Comparison of ENCODE assay signal across 21 cellular contexts in genomic region chr10:63917363-63917762, GRCh38.
"Had no signal": no experiment of that assay in that cellular context is flagged by ENCODE, and none has a peak within 500 bp of the region (broad histone marks: within the 10 kb centered on the region; RNA-seq: fewer than 3 reads in every experiment).

No MANE protein-coding gene starts in this region.

- H3K9me3 ChIP-seq: ascending aorta, gastroesophageal sphincter, right atrium auricular region, tibial artery, vagina had no signal

- DNase-seq: activated CD4-positive, alpha-beta T cell treated with anti-CD3 and anti-CD28 coated beads for 1 hour; activated CD4-positive, alpha-beta T cell treated with anti-CD3 and anti-CD28 coated beads, Interleukin-2, amount 50 U/mL, for 4 hours; activated naive CD4-positive, alpha-beta T cell treated with anti-CD3 and anti-CD28 coated beads for 36 hours; activated naive CD8-positive, alpha-beta T cell treated with anti-CD3 and anti-CD28 coated beads, Interleukin-2, amount 50 U/mL, for 24 hours; activated T-cell treated with anti-CD3 and anti-CD28 coated beads for 4 hours; dorsolateral prefrontal cortex; endodermal cell; natural killer cell; nucleus accumbens; stimulated activated CD4-positive, alpha-beta T cell treated with anti-CD3 and anti-CD28 coated beads, Interleukin-15, amount 100 ng/mL, for 24 hours; stimulated activated CD4-positive, alpha-beta T cell treated with anti-CD3 and anti-CD28 coated beads, Interleukin-4, amount 100 ng/mL, for 1 hour; stimulated activated naive B cell treated with anti-CD40 and anti-IgM and Interleukin-4, amounts not matched to agents 10 μg/mL and 1 μg/mL and 100 μg/mL, for 72 hours; T1000; tibial artery had no signal

- H3K4me1 Mint-ChIP-seq: activated naive CD8-positive, alpha-beta T cell treated with anti-CD3 and anti-CD28 coated beads, Interleukin-2, amount 50 U/mL, for 24 hours; memory B cell; natural killer cell; stimulated activated naive B cell treated with anti-CD40 and anti-IgM and Interleukin-4, amounts not matched to agents 10 μg/mL and 1 μg/mL and 100 μg/mL, for 72 hours had no signal

- H3K4me1 ChIP-seq: ascending aorta, gastroesophageal sphincter, right atrium auricular region, vagina had no signal

- H3K27ac Mint-ChIP-seq: activated naive CD4-positive, alpha-beta T cell treated with anti-CD3 and anti-CD28 coated beads for 36 hours; activated naive CD8-positive, alpha-beta T cell treated with anti-CD3 and anti-CD28 coated beads, Interleukin-2, amount 50 U/mL, for 24 hours; endodermal cell; memory B cell; natural killer cell; progenitor cell of endocrine pancreas; stimulated activated naive B cell treated with anti-CD40 and anti-IgM and Interleukin-4, amounts not matched to agents 10 μg/mL and 1 μg/mL and 100 μg/mL, for 72 hours had no signal

- H3K27ac ChIP-seq: ascending aorta, dorsolateral prefrontal cortex, gastroesophageal sphincter, right atrium auricular region, skin epidermis, tibial artery, vagina had no signal

- H3K36me3 Mint-ChIP-seq: memory B cell; natural killer cell; stimulated activated naive B cell treated with anti-CD40 and anti-IgM and Interleukin-4, amounts not matched to agents 10 μg/mL and 1 μg/mL and 100 μg/mL, for 72 hours had no signal

- H3K36me3 ChIP-seq: ascending aorta, gastroesophageal sphincter, right atrium auricular region, tibial artery, vagina had no signal

- H3K27me3 ChIP-seq: ascending aorta, dorsolateral prefrontal cortex, gastroesophageal sphincter, right atrium auricular region, vagina had no signal

- H3K9me3 Mint-ChIP-seq: activated naive CD4-positive, alpha-beta T cell treated with anti-CD3 and anti-CD28 coated beads for 36 hours; activated naive CD8-positive, alpha-beta T cell treated with anti-CD3 and anti-CD28 coated beads, Interleukin-2, amount 50 U/mL, for 24 hours; memory B cell; natural killer cell; stimulated activated naive B cell treated with anti-CD40 and anti-IgM and Interleukin-4, amounts not matched to agents 10 μg/mL and 1 μg/mL and 100 μg/mL, for 72 hours had no signal

- ATAC-seq: activated naive CD8-positive, alpha-beta T cell treated with anti-CD3 and anti-CD28 coated beads, Interleukin-2, amount 50 U/mL, for 24 hours; gastroesophageal sphincter; natural killer cell; stimulated activated naive B cell treated with anti-CD40 and anti-IgM and Interleukin-4, amounts not matched to agents 10 μg/mL and 1 μg/mL and 100 μg/mL, for 72 hours had no signal

- H3K4me3 ChIP-seq: ascending aorta, dorsolateral prefrontal cortex, gastroesophageal sphincter, right atrium auricular region, skin epidermis, tibial artery, vagina had no signal

- H3K4me3 Mint-ChIP-seq: activated naive CD4-positive, alpha-beta T cell treated with anti-CD3 and anti-CD28 coated beads for 36 hours; activated naive CD8-positive, alpha-beta T cell treated with anti-CD3 and anti-CD28 coated beads, Interleukin-2, amount 50 U/mL, for 24 hours; endodermal cell; memory B cell; natural killer cell; stimulated activated naive B cell treated with anti-CD40 and anti-IgM and Interleukin-4, amounts not matched to agents 10 μg/mL and 1 μg/mL and 100 μg/mL, for 72 hours had no signal
